Comparison of ENCODE assay signal across 16 cellular contexts in genomic region chr21:20662523-20662922, GRCh38.
"Had no signal": no experiment of that assay in that cellular context is flagged by ENCODE, and none has a peak within 500 bp of the region (broad histone marks: within the 10 kb centered on the region; RNA-seq: fewer than 3 reads in every experiment).

No MANE protein-coding gene starts in this region.

- H3K36me3 ChIP-seq: esophagus muscularis mucosa, thyroid gland had no signal

- H3K4me1 ChIP-seq: body of pancreas, esophagus muscularis mucosa, thyroid gland had no signal

- H3K27ac ChIP-seq: body of pancreas, esophagus muscularis mucosa, thyroid gland, VCaP had no signal

- H3K4me3 ChIP-seq: body of pancreas, esophagus muscularis mucosa, lung, thyroid gland had no signal

- DNase-seq: activated CD8-positive, alpha-beta memory T cell treated with anti-CD3 and anti-CD28 coated beads, Interleukin-2, amount 50 U/mL, for 4 hours; activated CD8-positive, alpha-beta T cell treated with anti-CD3 and anti-CD28 coated beads, Interleukin-2, amount 10 ng/mL, durations not matched to agents 7 days and 5 days; activated gamma-delta T cell; activated T-cell treated with anti-CD3 and anti-CD28 coated beads, Interleukin-2, amount 50 U/mL, for 48 hours; amygdala; body of pancreas; caudate nucleus; hypothalamus; islet precursor cell; midbrain; posterior cingulate gyrus; thyroid gland had no signal

- H3K27me3 ChIP-seq: body of pancreas, esophagus muscularis mucosa, thyroid gland had no signal

- ATAC-seq: activated CD8-positive, alpha-beta T cell treated with anti-CD3 and anti-CD28 coated beads, Interleukin-2, amount 10 ng/mL, durations not matched to agents 7 days and 5 days; body of pancreas; stimulated activated effector memory CD8-positive, alpha-beta T cell treated with anti-CD3 and anti-CD28 coated beads, Interleukin-12 subunit alpha, Interleukin-12 subunit beta, amount 100 ng/mL, for 72 hours had no signal

- H3K9me3 ChIP-seq: body of pancreas, esophagus muscularis mucosa, thyroid gland had no signal
